In the genomic region with DNA sequence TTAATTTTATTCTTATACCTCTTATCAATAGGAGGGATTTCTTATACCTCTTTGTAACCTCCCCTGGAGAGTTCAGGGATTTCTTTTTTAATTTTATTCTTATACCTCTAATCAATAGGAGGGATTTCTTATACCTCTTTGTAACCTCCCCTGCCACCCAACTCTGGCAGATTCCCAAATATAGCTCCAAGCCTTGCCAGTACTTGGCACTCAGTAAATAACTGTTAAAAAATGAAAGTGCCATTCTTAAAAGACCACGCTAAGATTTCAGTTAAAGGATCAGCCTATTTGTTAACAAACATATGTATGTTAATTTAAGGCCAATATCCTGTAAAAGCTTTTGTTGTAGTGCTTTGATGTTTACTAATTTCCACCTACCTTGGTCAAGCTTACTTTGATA, we compare ENCODE assay signal across 21 cellular contexts. TPM values are rescaled to one million over a fixed set of nuclear protein-coding genes. Genes with fewer than 3 reads are reported as not detected.
A peak's percentile ranks its signal among the peaks of the same experiment; 100 is the strongest.
DNase-seq lines count a peak whose midpoint lies in the region; ATAC-seq and TF ChIP-seq lines count a peak whose summit lies in the region.
"Had no signal": no experiment of that assay in that cellular context is flagged by ENCODE, and none has a peak within 500 bp of the region (broad histone marks: within the 10 kb centered on the region; RNA-seq: fewer than 3 reads in every experiment).

No MANE protein-coding gene starts in this region.

- H3K27ac Mint-ChIP-seq in activated CD8-positive, alpha-beta memory T cell treated with anti-CD3 and anti-CD28 coated beads, Interleukin-2, amount 10 ng/mL, durations not matched to agents 7 days and 5 days, result no peak overlapping the region
- peak overlapping the region; percentile 99 for H3K27ac Mint-ChIP-seq in CD8-positive, alpha-beta T cell
- no peak overlapping the region for H3K27ac Mint-ChIP-seq in activated naive CD8-positive, alpha-beta T cell treated with anti-CD3 and anti-CD28 coated beads, Interleukin-2, amount 10 ng/mL, durations not matched to agents 7 days and 5 days
- H3K27ac Mint-ChIP-seq: progenitor cell of endocrine pancreas had no signal

- H3K18ac ChIP-seq in trophoblast cell (ENCODE audit: low read length), result no peak overlapping the region

- H3K4me3 ChIP-seq in CD8-positive, alpha-beta T cell (ENCODE audit: low read depth, low read length), result no peak overlapping the region
- H3K4me3 ChIP-seq in trophoblast cell (ENCODE audit: low read depth, low read length), result no peak overlapping the region
- H3K4me3 ChIP-seq: MG63, Peyer's patch, SJSA1, tibial nerve had no signal

- peak overlapping the region; percentile 94 for H3K4me3 Mint-ChIP-seq in activated CD8-positive, alpha-beta memory T cell treated with anti-CD3 and anti-CD28 coated beads, Interleukin-2, amount 10 ng/mL, durations not matched to agents 7 days and 5 days
- peak overlapping the region; percentile 68 for H3K4me3 Mint-ChIP-seq in CD8-positive, alpha-beta T cell
- H3K4me3 Mint-ChIP-seq in activated naive CD8-positive, alpha-beta T cell treated with anti-CD3 and anti-CD28 coated beads, Interleukin-2, amount 10 ng/mL, durations not matched to agents 7 days and 5 days, result peak overlapping the region; percentile 48

- no peak for ATAC-seq in activated CD8-positive, alpha-beta memory T cell treated with anti-CD3 and anti-CD28 coated beads, Interleukin-2, amount 10 ng/mL, durations not matched to agents 7 days and 5 days
- ATAC-seq in CD8-positive, alpha-beta T cell, result no peak
- no peak for ATAC-seq in activated naive CD8-positive, alpha-beta T cell treated with anti-CD3 and anti-CD28 coated beads, Interleukin-2, amount 10 ng/mL, durations not matched to agents 7 days and 5 days (ENCODE audit: low read depth)
- ATAC-seq: left ventricle myocardium superior had no signal

- H3K36me3 Mint-ChIP-seq in activated CD8-positive, alpha-beta memory T cell treated with anti-CD3 and anti-CD28 coated beads, Interleukin-2, amount 10 ng/mL, durations not matched to agents 7 days and 5 days, result peaks cover 63% of the 10 kb centered on the region
- peaks cover 57% of the 10 kb centered on the region for H3K36me3 Mint-ChIP-seq in CD8-positive, alpha-beta T cell
- peaks cover 34% of the 10 kb centered on the region for H3K36me3 Mint-ChIP-seq in activated naive CD8-positive, alpha-beta T cell treated with anti-CD3 and anti-CD28 coated beads, Interleukin-2, amount 10 ng/mL, durations not matched to agents 7 days and 5 days

- POLR2A ChIA-PET in CD8-positive, alpha-beta T cell (lab: Charles Lee), result interaction anchor here (1.1 kb wide), 1 partner anchor 24 kb away, joined by 5 read pairs; no protein-coding TSS in a partner anchor
- POLR2A ChIA-PET in activated naive CD8-positive, alpha-beta T cell treated with anti-CD3 and anti-CD28 coated beads, Interleukin-2, amount 10 ng/mL, durations not matched to agents 7 days and 5 days (lab: Charles Lee), result interaction anchor here (1.3 kb wide), 1 partner anchor 50 kb away, joined by 4 read pairs; the partner anchor contains the start of gene CNOT11

- H2BK5ac ChIP-seq in trophoblast cell (ENCODE audit: low read depth, low read length, poor library complexity), result no peak overlapping the region

- H3K27me3 Mint-ChIP-seq in activated CD8-positive, alpha-beta memory T cell treated with anti-CD3 and anti-CD28 coated beads, Interleukin-2, amount 10 ng/mL, durations not matched to agents 7 days and 5 days, result no peaks in the 10 kb centered on the region
- H3K27me3 Mint-ChIP-seq in CD8-positive, alpha-beta T cell (ENCODE audit: low read depth), result no peaks in the 10 kb centered on the region
- no peaks in the 10 kb centered on the region for H3K27me3 Mint-ChIP-seq in activated naive CD8-positive, alpha-beta T cell treated with anti-CD3 and anti-CD28 coated beads, Interleukin-2, amount 10 ng/mL, durations not matched to agents 7 days and 5 days
- H3K27me3 Mint-ChIP-seq: progenitor cell of endocrine pancreas had no signal

- no peak for TF ChIP-seq CTCF in CD8-positive, alpha-beta T cell (IDR thresholded peaks at IDR 0.05)

- H3K9ac ChIP-seq in trophoblast cell (ENCODE audit: low read length), result no peak overlapping the region

- no peak overlapping the region for H3K27ac ChIP-seq in CD8-positive, alpha-beta T cell (ENCODE audit: low read depth, low read length)
- no peak overlapping the region for H3K27ac ChIP-seq in trophoblast cell (ENCODE audit: low read depth, low read length)
- H3K27ac ChIP-seq: Peyer's patch, SJSA1, tibial nerve had no signal

- WGBS in trophoblast cell (ENCODE audit: extremely low coverage, insufficient coverage, insufficient read length), result no CpG with 5 or more reads among the region's 1 CpG

- DNase-seq in activated CD8-positive, alpha-beta memory T cell treated with anti-CD3 and anti-CD28 coated beads, Interleukin-2, amount 10 ng/mL, durations not matched to agents 7 days and 5 days, result no peak
- no peak for DNase-seq in activated CD8-positive, alpha-beta memory T cell treated with anti-CD3 and anti-CD28 coated beads, Interleukin-2, amount 50 U/mL, for 48 hours
- DNase-seq in CD8-positive, alpha-beta T cell, result no peak
- DNase-seq in activated naive CD8-positive, alpha-beta T cell treated with anti-CD3 and anti-CD28 coated beads, Interleukin-2, amount 10 ng/mL, durations not matched to agents 7 days and 5 days, result no peak
- DNase-seq in trophoblast cell, result no peak
- DNase-seq in ureter (ENCODE audit: low spot score), result no peak
- no peak for DNase-seq in NCI-H1436 (lab: John Stamatoyannopoulos, UW)
- DNase-seq in NCI-H1048 (lab: John Stamatoyannopoulos, UW), result no peak
- DNase-seq: activated CD4-positive, alpha-beta T cell treated with anti-CD3 and anti-CD28 coated beads for 4 hours; caudate nucleus; islet precursor cell; left ventricle myocardium superior; MG63; NCI-H146; NCI-H510A; NK-92 treated with Interleukin-12 subunit alpha and Interleukin-12 subunit beta, amount 100 ng/mL, for 24 hours; Peyer's patch; stomach had no signal

- H3K79me1 ChIP-seq in trophoblast cell (ENCODE audit: low read length), result peaks cover 11% of the 10 kb centered on the region

- no peak overlapping the region for H2AFZ ChIP-seq in trophoblast cell (ENCODE audit: insufficient read depth, low read length, poor library complexity)

- H3K23ac ChIP-seq in trophoblast cell (ENCODE audit: low read length), result no peak overlapping the region

- no peak overlapping the region for H4K91ac ChIP-seq in trophoblast cell (ENCODE audit: low read depth, low read length)

- no peaks in the 10 kb centered on the region for H3K27me3 ChIP-seq in CD8-positive, alpha-beta T cell (ENCODE audit: insufficient read depth, low read length)
- H3K27me3 ChIP-seq in trophoblast cell (ENCODE audit: insufficient read depth, low read length), result no peaks in the 10 kb centered on the region
- H3K27me3 ChIP-seq: MG63, Peyer's patch, SJSA1, stomach, tibial nerve had no signal

- no peak overlapping the region for H2BK120ac ChIP-seq in trophoblast cell (ENCODE audit: insufficient read depth, low read length, poor library complexity)

- H3K79me2 ChIP-seq in trophoblast cell (ENCODE audit: control insufficient read depth, insufficient read depth, low read length, poor library complexity), result peaks cover 27% of the 10 kb centered on the region

- H3K4me2 ChIP-seq in trophoblast cell (ENCODE audit: low read length), result no peak overlapping the region

- no peak overlapping the region for H2BK12ac ChIP-seq in trophoblast cell (ENCODE audit: low read length)

- no peak overlapping the region for H4K12ac ChIP-seq in trophoblast cell (ENCODE audit: low read depth, low read length)

- no peaks in the 10 kb centered on the region for H3K9me3 Mint-ChIP-seq in activated CD8-positive, alpha-beta memory T cell treated with anti-CD3 and anti-CD28 coated beads, Interleukin-2, amount 10 ng/mL, durations not matched to agents 7 days and 5 days (ENCODE audit: low read depth)
- H3K9me3 Mint-ChIP-seq in CD8-positive, alpha-beta T cell, result no peaks in the 10 kb centered on the region
- H3K9me3 Mint-ChIP-seq in activated naive CD8-positive, alpha-beta T cell treated with anti-CD3 and anti-CD28 coated beads, Interleukin-2, amount 10 ng/mL, durations not matched to agents 7 days and 5 days, result no peaks in the 10 kb centered on the region

- CTCF ChIA-PET in activated CD8-positive, alpha-beta memory T cell treated with anti-CD3 and anti-CD28 coated beads, Interleukin-2, amount 10 ng/mL, durations not matched to agents 7 days and 5 days (lab: Charles Lee), result interaction anchor here (1.2 to 1.5 kb wide), 4 partner anchors 17 to 39 kb away, joined by 3 to 6 read pairs (median 4); no protein-coding TSS in a partner anchor
- CTCF ChIA-PET in CD8-positive, alpha-beta T cell (lab: Charles Lee), result interaction anchor here (0.6 to 1.2 kb wide), 2 partner anchors 56 to 580 kb away, joined by 3 read pairs; no protein-coding TSS in a partner anchor

- H3K4me1 ChIP-seq in CD8-positive, alpha-beta T cell (ENCODE audit: insufficient read depth, low read length), result peaks cover 68% of the 10 kb centered on the region
- H3K4me1 ChIP-seq in trophoblast cell (ENCODE audit: control insufficient read depth in 1 of 2, insufficient read depth in 2 of 2, low read length in 2 of 2), result peaks cover 4 to 15% of the 10 kb centered on the region in 2 experiments

- H2AK5ac ChIP-seq in trophoblast cell (ENCODE audit: low read length), result no peak overlapping the region

- intact Hi-C loops in CD8-positive, alpha-beta T cell (cut with DNase I, micrococcal nuclease), result loop anchor here (10.0 kb wide), 2 partner anchors 391 to 719 kb away; partner anchors contain the start of gene MAP4K4 (in 1 of the 2)

- no peak overlapping the region for H3K14ac ChIP-seq in trophoblast cell (ENCODE audit: low read length)

- peak overlapping the region; percentile 34 for H3K4ac ChIP-seq in trophoblast cell (ENCODE audit: low read depth, low read length)

- no peaks in the 10 kb centered on the region for H3K36me3 ChIP-seq in CD8-positive, alpha-beta T cell (ENCODE audit: insufficient read depth, low read length)
- peaks cover 4% of the 10 kb centered on the region in 2 experiments for H3K36me3 ChIP-seq in trophoblast cell (ENCODE audit: control insufficient read depth in 1 of 2, insufficient read depth in 2 of 2, low read length in 2 of 2)
- H3K36me3 ChIP-seq: tibial nerve had no signal

- H3K9me3 ChIP-seq in CD8-positive, alpha-beta T cell (ENCODE audit: low read length), result no peaks in the 10 kb centered on the region
- peaks cover 4% of the 10 kb centered on the region for H3K9me3 ChIP-seq in trophoblast cell (ENCODE audit: insufficient read depth, low read depth, low read length)
- H3K9me3 ChIP-seq: MG63, Peyer's patch, SJSA1, stomach, tibial nerve had no signal

- no peak overlapping the region for H4K8ac ChIP-seq in trophoblast cell (ENCODE audit: low read depth, low read length)

- peaks cover 68% of the 10 kb centered on the region for H3K4me1 Mint-ChIP-seq in activated CD8-positive, alpha-beta memory T cell treated with anti-CD3 and anti-CD28 coated beads, Interleukin-2, amount 10 ng/mL, durations not matched to agents 7 days and 5 days
- peaks cover 82% of the 10 kb centered on the region for H3K4me1 Mint-ChIP-seq in CD8-positive, alpha-beta T cell (ENCODE audit: low read depth)
- H3K4me1 Mint-ChIP-seq in activated naive CD8-positive, alpha-beta T cell treated with anti-CD3 and anti-CD28 coated beads, Interleukin-2, amount 10 ng/mL, durations not matched to agents 7 days and 5 days, result peaks cover 60% of the 10 kb centered on the region

RNA-seq across cellular contexts. Expression of gene RNF149, which starts 4.8 kb away (rescaled TPM):
- total RNA-seq in activated CD8-positive, alpha-beta memory T cell treated with anti-CD3 and anti-CD28 coated beads, Interleukin-2, amount 10 ng/mL, durations not matched to agents 7 days and 5 days, result 100 to 1,000 TPM in 1 of 2 experiments, 10 to 100 TPM in 1; 72.3 to 100 TPM
- 100 to 1,000 TPM; 128 to 129 TPM for total RNA-seq in CD8-positive, alpha-beta T cell
- total RNA-seq in activated naive CD8-positive, alpha-beta T cell treated with anti-CD3 and anti-CD28 coated beads, Interleukin-2, amount 10 ng/mL, durations not matched to agents 7 days and 5 days, result 10 to 100 TPM; 90.1 to 90.3 TPM
- polyA plus RNA-seq in trophoblast cell (2013), result 52.8 and 58.2 TPM in 2 replicates
- total RNA-seq in ureter, result 97.3 TPM

RNA-seq across cellular contexts. Expression of gene CNOT11, which starts 51.0 kb away (rescaled TPM):
- total RNA-seq in activated CD8-positive, alpha-beta memory T cell treated with anti-CD3 and anti-CD28 coated beads, Interleukin-2, amount 10 ng/mL, durations not matched to agents 7 days and 5 days, result 10 to 100 TPM; 57.4 to 71.9 TPM
- 10 to 100 TPM; 41.9 to 43.0 TPM for total RNA-seq in CD8-positive, alpha-beta T cell
- total RNA-seq in activated naive CD8-positive, alpha-beta T cell treated with anti-CD3 and anti-CD28 coated beads, Interleukin-2, amount 10 ng/mL, durations not matched to agents 7 days and 5 days, result 10 to 100 TPM; 64.2 to 65.0 TPM
- 48.6 and 51.0 TPM in 2 replicates for polyA plus RNA-seq in trophoblast cell (2013)
- 71.3 TPM for total RNA-seq in ureter
